ENCODE assay signal across 8 cellular contexts in genomic region chr3:131026321-131027151, GRCh38. TPM values are rescaled to one million over a fixed set of nuclear protein-coding genes. Genes with fewer than 3 reads are reported as not detected.
DNase-seq lines count a peak whose midpoint lies in the region; ATAC-seq and TF ChIP-seq lines count a peak whose summit lies in the region.

TSS of gene ASTE1 (minus strand) at chr3:131026825. CDS start at chr3:131025306, 1,519 bp downstream.
A gene with protein sequence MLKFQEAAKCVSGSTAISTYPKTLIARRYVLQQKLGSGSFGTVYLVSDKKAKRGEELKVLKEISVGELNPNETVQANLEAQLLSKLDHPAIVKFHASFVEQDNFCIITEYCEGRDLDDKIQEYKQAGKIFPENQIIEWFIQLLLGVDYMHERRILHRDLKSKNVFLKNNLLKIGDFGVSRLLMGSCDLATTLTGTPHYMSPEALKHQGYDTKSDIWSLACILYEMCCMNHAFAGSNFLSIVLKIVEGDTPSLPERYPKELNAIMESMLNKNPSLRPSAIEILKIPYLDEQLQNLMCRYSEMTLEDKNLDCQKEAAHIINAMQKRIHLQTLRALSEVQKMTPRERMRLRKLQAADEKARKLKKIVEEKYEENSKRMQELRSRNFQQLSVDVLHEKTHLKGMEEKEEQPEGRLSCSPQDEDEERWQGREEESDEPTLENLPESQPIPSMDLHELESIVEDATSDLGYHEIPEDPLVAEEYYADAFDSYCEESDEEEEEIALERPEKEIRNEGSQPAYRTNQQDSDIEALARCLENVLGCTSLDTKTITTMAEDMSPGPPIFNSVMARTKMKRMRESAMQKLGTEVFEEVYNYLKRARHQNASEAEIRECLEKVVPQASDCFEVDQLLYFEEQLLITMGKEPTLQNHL (plus strand): TSS chr3:131026877. CDS start chr3:131029709, 2,832 bp downstream.

- peak; percentile 98 for ATAC-seq in GM23338
- ATAC-seq in activated T-helper 17 cell treated with anti-CD3 and anti-CD28 coated beads, Interleukin-2, amount 50 U/mL, for 72 hours (replicated peaks) = peak; percentile 99
- ATAC-seq in natural killer cell treated with Interleukin-12 subunit alpha and Interleukin-12 subunit beta and Interleukin-15 and Interleukin-18, amount 100 ng/mL, for 72 hours = peak; percentile 99 to 100
- peak; percentile 99 for ATAC-seq in stimulated activated naive CD8-positive, alpha-beta T cell treated with anti-CD3 and anti-CD28 coated beads, Interleukin-15, Interleukin-2, amounts not matched to agents 100 U/mL and 50 U/mL, for 24 hours

- H3K4me1 Mint-ChIP-seq in GM23338 = peaks cover 13% of the 10 kb centered on the region
- H3K4me1 Mint-ChIP-seq in activated T-helper 17 cell treated with anti-CD3 and anti-CD28 coated beads, Interleukin-2, amount 50 U/mL, for 72 hours = peaks cover 31% of the 10 kb centered on the region
- peaks cover 32 to 34% of the 10 kb centered on the region in 2 donors for H3K4me1 Mint-ChIP-seq in natural killer cell treated with Interleukin-12 subunit alpha and Interleukin-12 subunit beta and Interleukin-15 and Interleukin-18, amount 100 ng/mL, for 72 hours (ENCODE audit: low read depth in 2 of 2)

- H3K27me3 ChIP-seq in GM23338 (ENCODE audit: insufficient read depth) = no peaks in the 10 kb centered on the region

- peak within 1 kb of the TSS; percentile 88 for H3K4me3 Mint-ChIP-seq in GM23338
- H3K4me3 Mint-ChIP-seq in activated T-helper 17 cell treated with anti-CD3 and anti-CD28 coated beads, Interleukin-2, amount 50 U/mL, for 72 hours = peak within 1 kb of the TSS; percentile 89
- H3K4me3 Mint-ChIP-seq in natural killer cell treated with Interleukin-12 subunit alpha and Interleukin-12 subunit beta and Interleukin-15 and Interleukin-18, amount 100 ng/mL, for 72 hours = peak within 1 kb of the TSS; percentile 91

- peaks cover 7% of the 10 kb centered on the region; the same call in 1 of the 3 replicates for H3K36me3 Mint-ChIP-seq in GM23338 (ENCODE audit: low read depth)
- H3K36me3 Mint-ChIP-seq in activated T-helper 17 cell treated with anti-CD3 and anti-CD28 coated beads, Interleukin-2, amount 50 U/mL, for 72 hours (ENCODE audit: low read depth) = peaks cover 37% of the 10 kb centered on the region
- H3K36me3 Mint-ChIP-seq in natural killer cell treated with Interleukin-12 subunit alpha and Interleukin-12 subunit beta and Interleukin-15 and Interleukin-18, amount 100 ng/mL, for 72 hours = peaks cover 12% of the 10 kb centered on the region

- no peaks in the 10 kb centered on the region for H3K79me2 ChIP-seq in GM23338 (replicated peaks; ENCODE audit: insufficient read depth)

- peak within 1 kb of the TSS; percentile 99 for H2AFZ ChIP-seq in GM23338

- H3K36me3 ChIP-seq in GM23338 (ENCODE audit: insufficient read depth) = no peaks in the 10 kb centered on the region; the same call in 1 of the 2 replicates

- peak within 1 kb of the TSS; percentile 86; the same call in 1 of the 2 replicates for H3K27ac Mint-ChIP-seq in GM23338
- H3K27ac Mint-ChIP-seq in activated T-helper 17 cell treated with anti-CD3 and anti-CD28 coated beads, Interleukin-2, amount 50 U/mL, for 72 hours = peak within 1 kb of the TSS; percentile 92
- peak within 1 kb of the TSS; percentile 84 to 93 for H3K27ac Mint-ChIP-seq in natural killer cell treated with Interleukin-12 subunit alpha and Interleukin-12 subunit beta and Interleukin-15 and Interleukin-18, amount 100 ng/mL, for 72 hours

- H3K9me3 Mint-ChIP-seq in GM23338 = no peaks in the 10 kb centered on the region
- no peaks in the 10 kb centered on the region for H3K9me3 Mint-ChIP-seq in activated T-helper 17 cell treated with anti-CD3 and anti-CD28 coated beads, Interleukin-2, amount 50 U/mL, for 72 hours
- H3K9me3 Mint-ChIP-seq in natural killer cell treated with Interleukin-12 subunit alpha and Interleukin-12 subunit beta and Interleukin-15 and Interleukin-18, amount 100 ng/mL, for 72 hours = no peaks in the 10 kb centered on the region

- H3F3A ChIP-seq in GM23338 (replicated peaks; ENCODE audit: low read depth) = 0 out of 2 replicates have a peak, but pooled peaks cover 3% of the 10 kb centered on the region

- peak within 1 kb of the TSS; percentile 90 for H3K27ac ChIP-seq in GM23338 (ENCODE audit: low read depth)

- H4K20me1 ChIP-seq in GM23338 (replicated peaks; ENCODE audit: insufficient read depth) = 0 out of 2 replicates have a peak, but pooled peaks cover under 1% of the 10 kb centered on the region

- peak within 1 kb of the TSS; percentile 96 for H3K4me2 ChIP-seq in GM23338

- H3K4me1 ChIP-seq in GM23338 (ENCODE audit: insufficient read depth) = peaks cover 14% of the 10 kb centered on the region; the same call in 1 of the 2 replicates

- TF ChIP-seq CTCF in GM23338 (conservative IDR thresholded peaks at IDR 0.05; ENCODE audit: low read depth in 2 of 2) = no peak

- peak; percentile 95 for DNase-seq in Daoy (ENCODE audit: low read depth)
- peak; percentile 92 for DNase-seq in GM23338 (ENCODE audit: low spot score)
- peak; percentile 84 to 90 for DNase-seq in Kasumi-1 (lab: John Stamatoyannopoulos, UW)
- DNase-seq in RKO (ENCODE audit: low spot score) = peak; percentile 87
- DNase-seq in fibroblast of peridontal ligament (ENCODE audit: extremely low read depth) = peak; percentile 74
- DNase-seq in natural killer cell treated with Interleukin-12 subunit alpha and Interleukin-12 subunit beta and Interleukin-15 and Interleukin-18, amount 100 ng/mL, for 72 hours (ENCODE audit: low spot score) = peak; percentile 92
- DNase-seq in stimulated activated naive CD8-positive, alpha-beta T cell treated with anti-CD3 and anti-CD28 coated beads, Interleukin-15, Interleukin-2, amounts not matched to agents 100 U/mL and 50 U/mL, for 24 hours = peak; percentile 90

- peak within 1 kb of the TSS; percentile 67 for H3K4me3 ChIP-seq in GM23338

- no peaks in the 10 kb centered on the region for H3K27me3 Mint-ChIP-seq in GM23338 (ENCODE audit: insufficient read depth, low read depth, poor library complexity)
- H3K27me3 Mint-ChIP-seq in activated T-helper 17 cell treated with anti-CD3 and anti-CD28 coated beads, Interleukin-2, amount 50 U/mL, for 72 hours = no peaks in the 10 kb centered on the region
- no peaks in the 10 kb centered on the region for H3K27me3 Mint-ChIP-seq in natural killer cell treated with Interleukin-12 subunit alpha and Interleukin-12 subunit beta and Interleukin-15 and Interleukin-18, amount 100 ng/mL, for 72 hours

- no peaks in the 10 kb centered on the region for H3K9me2 ChIP-seq in GM23338 (ENCODE audit: insufficient read depth)

TF ChIP-seq in GM23338, 12 proteins besides CTCF, POLR2A, EP300 and RAD21 (continues in another document):
- TF ChIP-seq STAT1 (IDR thresholded peaks at IDR 0.05; ENCODE audit: unreplicated experiment) (no peak), POLR2AphosphoS5 (IDR thresholded peaks at IDR 0.05; ENCODE audit: low read depth) (peak; percentile 79), ZNF114 (CRISPR knock-in tag; IDR thresholded peaks at IDR 0.05) (no peak), REST (IDR thresholded peaks at IDR 0.05; ENCODE audit: unreplicated experiment) (no peak), ETS1 (IDR thresholded peaks at IDR 0.05) (peak; percentile 62), JUNB (IDR thresholded peaks at IDR 0.05; ENCODE audit: unreplicated experiment) (no peak)

RNA-seq across cellular contexts. Expression of gene ASTE1, which starts in this region (rescaled TPM):
- 7.8 and 16.8 TPM in 2 replicates for total RNA-seq in Daoy (2014; rRNA removed; shearing (Covaris generic))
- 4.8 and 8.9 TPM in 2 replicates for total RNA-seq in GM23338 (2014; rRNA removed; shearing (Covaris generic))
- 3.9 and 4.9 TPM in 2 replicates for polyA plus RNA-seq in GM23338 (2016; fragmentation: Nextera tagmentation; extraction: Ambion mirVana)
- 10 to 100 TPM in 1 of 2 donors, 1 to 10 TPM in 1; 6.5 to 11.8 TPM for total RNA-seq in activated T-helper 17 cell treated with anti-CD3 and anti-CD28 coated beads, Interleukin-2, amount 50 U/mL, for 72 hours
- 10 to 100 TPM in 1 of 2 donors, 1 to 10 TPM in 1; 8.8 to 12.2 TPM for total RNA-seq in natural killer cell treated with Interleukin-12 subunit alpha and Interleukin-12 subunit beta and Interleukin-15 and Interleukin-18, amount 100 ng/mL, for 72 hours

RNA-seq across cellular contexts. Expression of the second gene that starts in this region (rescaled TPM):
- total RNA-seq in Daoy (2014; rRNA removed; shearing (Covaris generic)) = 8.6 and 16.4 TPM in 2 replicates
- 0.80 and 3.7 TPM in 2 replicates for total RNA-seq in GM23338 (2014; rRNA removed; shearing (Covaris generic))
- polyA plus RNA-seq in GM23338 (2016; fragmentation: Nextera tagmentation; extraction: Ambion mirVana) = 1.1 TPM in 2 replicates
- total RNA-seq in activated T-helper 17 cell treated with anti-CD3 and anti-CD28 coated beads, Interleukin-2, amount 50 U/mL, for 72 hours = 1 to 10 TPM; 3.1 to 3.2 TPM
- 1 to 10 TPM; 2.0 to 4.1 TPM for total RNA-seq in natural killer cell treated with Interleukin-12 subunit alpha and Interleukin-12 subunit beta and Interleukin-15 and Interleukin-18, amount 100 ng/mL, for 72 hours

Comparison
In these comparisons a context has a peak if more than half of its experiments do, and no peak if none do; other contexts are left out.
1. Peak in every context shown above with its lines: DNase-seq, ATAC-seq, H3K4me3 ChIP-seq and H3K27ac ChIP-seq.